In genomic region chr6:41155132-41155805, GRCh38 we compare ENCODE assay signal across 15 cellular contexts. TPM values are rescaled to one million over a fixed set of nuclear protein-coding genes. Genes with fewer than 3 reads are reported as not detected.
DNase-seq lines count a peak whose midpoint lies in the region; ATAC-seq and TF ChIP-seq lines count a peak whose summit lies in the region.
"Had no signal": no experiment of that assay in that cellular context is flagged by ENCODE, and none has a peak within 500 bp of the region (broad histone marks: within the 10 kb centered on the region; RNA-seq: fewer than 3 reads in every experiment).

No MANE protein-coding gene starts in this region.

- intact Hi-C loops in spleen (cut with DNase I; ENCODE audit: low total_unique reads): no loop called here

- 55 to 88% (median 76%) methylated on average over 7 of the region's 7 CpGs for WGBS in spleen, 5 donors

- no peak overlapping the region for H3K4me3 ChIP-seq in SJCRH30
- H3K4me3 ChIP-seq in spleen: no peak overlapping the region

- H3K27me3 ChIP-seq in SJCRH30: no peaks in the 10 kb centered on the region
- peaks cover 0 to 5% (median 0%) of the 10 kb centered on the region in 7 donors for H3K27me3 ChIP-seq in spleen (replicated peaks in 1 of 7)

- in situ Hi-C loops in GM13976 (cut with MboI; ENCODE audit: low sequenced_read_pairs, unreplicated experiment): no loop called here

- H3K4me1 ChIP-seq in SJCRH30 (peaks cover 32% of the 10 kb centered on the region), spleen (no peaks in the 10 kb centered on the region)

- TF ChIP-seq CTCF in GM13976 (IDR thresholded peaks at IDR 0.05; ENCODE audit: borderline replicate concordance, control extremely low read depth, extremely low read depth, insufficient read depth, missing control alignments): no peak
- no peak for TF ChIP-seq CTCF in spleen (IDR thresholded peaks at IDR 0.05 in 8 of 11, conservative IDR thresholded peaks at IDR 0.05 in 3 of 11)

- peak; percentile 29 for DNase-seq in GM13976 (ENCODE audit: low spot score)
- DNase-seq in SJCRH30: peak; percentile 43 to 61
- peak; percentile 4 for DNase-seq in glomerular visceral epithelial cell (ENCODE audit: extremely low spot score)
- DNase-seq in renal cortical epithelial cell (ENCODE audit: low read depth): peak; percentile 38
- DNase-seq in spleen: no peak
- no peak for DNase-seq in HK-2 (ENCODE audit: unreplicated experiment)
- DNase-seq: AML-193, H9, NCI-H1417 treated with DMSO at 0.1 percent for 48 hours, NCI-H2081, NCI-H524 had no signal

- ATAC-seq in GM18519 (IDR thresholded peaks at IDR 0.05; ENCODE audit: low FRiP score, unreplicated experiment): no peak

- H3K36me3 ChIP-seq in SJCRH30: no peaks in the 10 kb centered on the region
- H3K36me3 ChIP-seq in spleen: no peaks in the 10 kb centered on the region

- H3K27ac ChIP-seq in SJCRH30 (no peak overlapping the region), spleen (no peak overlapping the region)
- H3K27ac ChIP-seq: SK-N-MC had no signal

- no peak for TF ChIP-seq POLR2A in spleen (IDR thresholded peaks at IDR 0.05)

- no peaks in the 10 kb centered on the region for H3K9me3 ChIP-seq in SJCRH30 (replicated peaks)
- H3K9me3 ChIP-seq in spleen: no peaks in the 10 kb centered on the region

RNA-seq across cellular contexts. Expression of gene TREML1, which starts 1.1 kb away (rescaled TPM):
- 0.10 TPM in 1 of 2 replicates, not detected in the other for total RNA-seq in SJCRH30 (2014; rRNA removed; shearing (Covaris generic))
- total RNA-seq in renal cortical epithelial cell (not detected in 2 replicates), spleen (10 to 100 TPM in 3 of 7 donors, 1 to 10 TPM in 4; 3.3 to 19.2 (median 7.2) TPM)
- polyA plus RNA-seq in spleen: 1 to 10 TPM; 1.2 to 3.6 (median 1.5) TPM
- total RNA-seq: Daoy, H9, HT1080 had no signal

RNA-seq across cellular contexts. Expression of gene TREM2, which starts 7.6 kb away (rescaled TPM):
- 0.61 and 0.71 TPM in 2 replicates for total RNA-seq in SJCRH30 (2014; rRNA removed; shearing (Covaris generic))
- not detected in 2 replicates for total RNA-seq in renal cortical epithelial cell
- total RNA-seq in spleen: under 1 TPM in 3 of 7 donors, not detected in 4; 0.64 to 0.97 (median 0.73) TPM
- 10 to 100 TPM in 1 of 3 donors, under 1 TPM in 2; 0.59 to 18.3 (median 0.74) TPM for polyA plus RNA-seq in spleen
- total RNA-seq: Daoy had no signal

RNA-seq across cellular contexts. Expression of gene TREML2, which starts 45.7 kb away (rescaled TPM):
- total RNA-seq in SJCRH30 (2014; rRNA removed; shearing (Covaris generic)): 0.06 TPM in 1 of 2 replicates, not detected in the other
- not detected in 2 replicates for total RNA-seq in renal cortical epithelial cell
- 10 to 100 TPM in 5 of 7 donors, 1 to 10 TPM in 2; 7.4 to 28.8 (median 12.2) TPM for total RNA-seq in spleen
- polyA plus RNA-seq in spleen: 1 to 10 TPM; 1.9 to 5.4 (median 4.6) TPM
- total RNA-seq: Daoy, HT1080 had no signal

Comparison
In these comparisons a context has a peak if more than half of its experiments do, and no peak if none do; other contexts are left out.
1. DNase-seq: peak in GM13976 (single experiment), SJCRH30 (2 of 2), glomerular visceral epithelial cell (single experiment) and renal cortical epithelial cell (single experiment); none in spleen (single experiment) and HK-2 (single experiment).